In genomic region chr3:126261037-126261436, GRCh38 we compare ENCODE assay signal across 1 cellular context.
TF ChIP-seq lines count a peak whose summit lies in the region.

No MANE protein-coding gene starts in this region.

TF ChIP-seq in GM23338, 12 proteins besides CTCF, POLR2A, EP300 and RAD21 (continued from another document):
- TF ChIP-seq ZNF462 (CRISPR knock-in tag; IDR thresholded peaks at IDR 0.05) (no peak), ZNF114 (CRISPR knock-in tag; IDR thresholded peaks at IDR 0.05) (no peak), ETS1 (IDR thresholded peaks at IDR 0.05) (no peak), EZH2phosphoT487 (IDR thresholded peaks at IDR 0.05; ENCODE audit: unreplicated experiment) (no peak), ZNF331 (CRISPR knock-in tag; IDR thresholded peaks at IDR 0.05; ENCODE audit: low read depth) (no peak), NANOG (IDR thresholded peaks at IDR 0.05; ENCODE audit: borderline replicate concordance) (no peak), EZH2 (IDR thresholded peaks at IDR 0.05; ENCODE audit: low read depth, unreplicated experiment) (no peak), CREB1 (CRISPR knock-in tag; IDR thresholded peaks at IDR 0.05; ENCODE audit: low read depth) (no peak), POLR2AphosphoS5 (IDR thresholded peaks at IDR 0.05; ENCODE audit: low read depth) (no peak), STAT1 (IDR thresholded peaks at IDR 0.05; ENCODE audit: unreplicated experiment) (no peak)
